11 cellular contexts compared by ENCODE assay signal in genomic region chr19:12953456-12954149, GRCh38. TPM values are rescaled to one million over a fixed set of nuclear protein-coding genes. Genes with fewer than 3 reads are reported as not detected.
A peak's percentile ranks its signal among the peaks of the same experiment; 100 is the strongest.
DNase-seq lines count a peak whose midpoint lies in the region; ATAC-seq and TF ChIP-seq lines count a peak whose summit lies in the region.
"Had no signal": no experiment of that assay in that cellular context is flagged by ENCODE, and none has a peak within 500 bp of the region (broad histone marks: within the 10 kb centered on the region; RNA-seq: fewer than 3 reads in every experiment).

No MANE protein-coding gene starts in this region.

- no peaks in the 10 kb centered on the region for H3K9me3 ChIP-seq in A673 (ENCODE audit: low read depth, low read length, poor library complexity, severe bottlenecking)
- no peaks in the 10 kb centered on the region for H3K9me3 ChIP-seq in HCT116 (ENCODE audit: control insufficient read depth in 1 of 2, insufficient read depth in 1 of 2, low read depth in 1 of 2, low read length in 2 of 2)
- H3K9me3 ChIP-seq in mesenchymal stem cell (ENCODE audit: control insufficient read depth, low read length) = no peaks in the 10 kb centered on the region

- no peak for ATAC-seq in HCT116
- ATAC-seq in activated T-helper 17 cell treated with anti-CD3 and anti-CD28 coated beads, Interleukin-2, amount 50 U/mL, for 72 hours (replicated peaks) = no peak
- ATAC-seq in GM21528 (IDR thresholded peaks at IDR 0.05; ENCODE audit: low FRiP score, unreplicated experiment) = no peak
- ATAC-seq in HG02571 (IDR thresholded peaks at IDR 0.05; ENCODE audit: unreplicated experiment) = no peak

- no peak overlapping the region for H2BK5ac ChIP-seq in mesenchymal stem cell (ENCODE audit: low read depth, low read length, poor library complexity, severe bottlenecking)

- no peak for TF ChIP-seq POLR2A in HCT116 (IDR thresholded peaks at IDR 0.05; ENCODE audit: borderline replicate concordance, extremely low read depth, insufficient read depth, insufficient read length)

- H3K79me2 ChIP-seq in HCT116 (ENCODE audit: insufficient read depth, low read length) = peaks cover 67% of the 10 kb centered on the region

- POLR2A ChIA-PET in A673 (lab: Charles Lee; ENCODE audit: low non-redundant PET) = interaction anchor here (0.5 to 0.8 kb wide), 2 partner anchors 14 to 300 kb away, joined by 17 to 26 read pairs; no protein-coding TSS in a partner anchor
- POLR2A ChIA-PET in HCT116 (lab: Charles Lee) = interaction anchor here (0.9 to 1.7 kb wide), 2 partner anchors 12 to 38 kb away, joined by 3 to 5 read pairs; no protein-coding TSS in a partner anchor

- peaks cover 65% of the 10 kb centered on the region for H3K36me3 ChIP-seq in A673 (ENCODE audit: insufficient read depth, low read length, poor library complexity, severe bottlenecking)
- H3K36me3 ChIP-seq in HCT116 (ENCODE audit: control insufficient read depth in 1 of 2, insufficient read depth in 2 of 2, low read length in 2 of 2) = peaks cover 26 to 43% of the 10 kb centered on the region in 2 experiments
- H3K36me3 ChIP-seq in mesenchymal stem cell (ENCODE audit: control insufficient read depth in 1 of 2, insufficient read depth in 2 of 2, low read depth in 1 of 2, low read length in 2 of 2) = peaks cover 56 to 62% of the 10 kb centered on the region in 2 experiments

- peak overlapping the region; percentile 85 for H3K27ac Mint-ChIP-seq in activated T-helper 17 cell treated with anti-CD3 and anti-CD28 coated beads, Interleukin-2, amount 50 U/mL, for 72 hours

- H2BK12ac ChIP-seq in mesenchymal stem cell (ENCODE audit: low read length in 2 of 2) = no peak overlapping the region

- H4K20me1 ChIP-seq in HCT116 (ENCODE audit: insufficient read depth) = no peaks in the 10 kb centered on the region; the same call in 1 of the 2 replicates

- 95% methylated on average over 4 of the region's 7 CpGs for WGBS in mesenchymal stem cell

- H4K8ac ChIP-seq in mesenchymal stem cell (ENCODE audit: low read length) = no peak overlapping the region

- H3K9ac ChIP-seq in HCT116 (ENCODE audit: low read length) (no peak overlapping the region), mesenchymal stem cell (ENCODE audit: low read length) (peak overlapping the region; percentile 80)
- H3K9ac ChIP-seq: parathyroid adenoma had no signal

- H3K9me2 ChIP-seq in HCT116 (ENCODE audit: insufficient read depth) = no peaks in the 10 kb centered on the region

- no peak overlapping the region for H2AFZ ChIP-seq in HCT116 (ENCODE audit: low read depth, low read length, poor library complexity, severe bottlenecking)
- H2AFZ ChIP-seq in mesenchymal stem cell (ENCODE audit: low read depth, low read length) = no peak overlapping the region
- H2AFZ ChIP-seq: parathyroid adenoma had no signal

- RAD21 ChIA-PET in HCT116 (lab: Charles Lee; ENCODE audit: low non-redundant PET in 1 of 2, low total read pairs in 2 of 2, uncharacterized antibody in 2 of 2, unreplicated experiment in 2 of 2) = no interaction called here

- DNase-seq in A673 (ENCODE audit: low spot score) = no peak
- DNase-seq in HCT116 (ENCODE audit: low read depth, low spot score) = no peak
- no peak for DNase-seq in mesenchymal stem cell
- DNase-seq in stimulated activated CD4-positive, alpha-beta T cell treated with anti-CD3 and anti-CD28 coated beads, Interleukin-12 subunit alpha, Interleukin-12 subunit beta, amount 100 ng/mL, for 4 hours = no peak
- no peak for DNase-seq in iPS-NIHi11 (ENCODE audit: low spot score)
- DNase-seq: NCI-H1417 treated with DMSO at 0.1 percent for 48 hours had no signal

- no peak overlapping the region for H2BK15ac ChIP-seq in mesenchymal stem cell (ENCODE audit: low read depth, poor library complexity, severe bottlenecking)

- no peak overlapping the region for H3K4ac ChIP-seq in mesenchymal stem cell (ENCODE audit: low read depth in 1 of 2, low read length in 2 of 2)

- peak overlapping the region; percentile 58 for H3K27ac ChIP-seq in A673 (ENCODE audit: low read depth, low read length, poor library complexity, severe bottlenecking)
- peak overlapping the region; percentile 34 for H3K27ac ChIP-seq in HCT116 (ENCODE audit: low read depth, low read length)
- H3K27ac ChIP-seq in mesenchymal stem cell (ENCODE audit: low read length, poor library complexity, severe bottlenecking) = no peak overlapping the region

- H3K36me3 Mint-ChIP-seq in activated T-helper 17 cell treated with anti-CD3 and anti-CD28 coated beads, Interleukin-2, amount 50 U/mL, for 72 hours (ENCODE audit: low read depth) = peaks cover 84% of the 10 kb centered on the region

- peaks cover 18% of the 10 kb centered on the region for H3K79me1 ChIP-seq in mesenchymal stem cell (replicated peaks; ENCODE audit: low read length, poor library complexity, severe bottlenecking)

- H3K14ac ChIP-seq in mesenchymal stem cell (ENCODE audit: low read length in 2 of 2) = no peak overlapping the region

- H3K27me3 ChIP-seq in A673 (replicated peaks; ENCODE audit: insufficient read depth, low read depth, low read length, poor library complexity) = no peaks in the 10 kb centered on the region
- H3K27me3 ChIP-seq in HCT116 (ENCODE audit: insufficient read depth, low read length) = no peaks in the 10 kb centered on the region
- no peaks in the 10 kb centered on the region for H3K27me3 ChIP-seq in mesenchymal stem cell (ENCODE audit: control insufficient read depth in 1 of 2, insufficient read depth in 1 of 2, low read length in 2 of 2)

- H3K4me1 ChIP-seq in A673 (ENCODE audit: insufficient read depth, low read length, poor library complexity, severe bottlenecking) = peaks cover 35% of the 10 kb centered on the region
- peaks cover 9 to 29% of the 10 kb centered on the region in 2 experiments for H3K4me1 ChIP-seq in HCT116 (ENCODE audit: control insufficient read depth in 1 of 2, insufficient read depth in 2 of 2, low read length in 2 of 2)
- peaks cover 15% of the 10 kb centered on the region for H3K4me1 ChIP-seq in mesenchymal stem cell (ENCODE audit: control insufficient read depth, insufficient read depth, low read depth, low read length)

- H3K4me3 ChIP-seq in A673 (ENCODE audit: low read depth, low read length, poor library complexity, severe bottlenecking) (no peak overlapping the region), HCT116 (replicated peaks in 1 of 2; ENCODE audit: low read depth in 1 of 2, low read length in 2 of 2) (no peak overlapping the region), mesenchymal stem cell (ENCODE audit: insufficient read depth in 1 of 2, low read depth in 1 of 2, low read length in 2 of 2) (no peak overlapping the region)

- H3K27me3 Mint-ChIP-seq in activated T-helper 17 cell treated with anti-CD3 and anti-CD28 coated beads, Interleukin-2, amount 50 U/mL, for 72 hours = no peaks in the 10 kb centered on the region

- no peak overlapping the region for H3K18ac ChIP-seq in mesenchymal stem cell (ENCODE audit: low read depth in 1 of 2, low read length in 2 of 2)

- intact Hi-C loops in A673 (cut with micrococcal nuclease; ENCODE audit: unreplicated experiment) = no loop called here
- intact Hi-C loops in HCT116 (cut with micrococcal nuclease) = no loop called here

- H3K4me2 ChIP-seq in HCT116 (ENCODE audit: low read length) (no peak overlapping the region), mesenchymal stem cell (ENCODE audit: low read length, poor library complexity, severe bottlenecking) (no peak overlapping the region)

- H3K9me3 Mint-ChIP-seq in activated T-helper 17 cell treated with anti-CD3 and anti-CD28 coated beads, Interleukin-2, amount 50 U/mL, for 72 hours = no peaks in the 10 kb centered on the region

- no peak overlapping the region for H2AK5ac ChIP-seq in mesenchymal stem cell (ENCODE audit: low read length, severe bottlenecking)

- H3K23ac ChIP-seq in mesenchymal stem cell (ENCODE audit: low read length in 2 of 2) = no peak overlapping the region

- H2BK120ac ChIP-seq in mesenchymal stem cell (ENCODE audit: low read depth, low read length) = no peak overlapping the region

- no peak for TF ChIP-seq RAD21 in HCT116 (IDR thresholded peaks at IDR 0.05; ENCODE audit: low read depth)

- H3K4me1 Mint-ChIP-seq in activated T-helper 17 cell treated with anti-CD3 and anti-CD28 coated beads, Interleukin-2, amount 50 U/mL, for 72 hours = peaks cover 15% of the 10 kb centered on the region

- no peak overlapping the region for H4K91ac ChIP-seq in mesenchymal stem cell (ENCODE audit: low read length)

- CTCF ChIA-PET in A673 (lab: Charles Lee) (no interaction called here), HCT116 (lab: Charles Lee) (interaction anchor here (1.6 to 3.6 kb wide), 2 partner anchors 12 kb away, joined by 6 to 15 read pairs; no protein-coding TSS in a partner anchor)

- BruUV-seq in A673 (replicated peaks; lab: Mats Ljungman, UMichigan) = no TSS peak
- no TSS peak for BruUV-seq in HCT116 (replicated peaks; lab: Mats Ljungman, UMichigan)

- H3K4me3 Mint-ChIP-seq in activated T-helper 17 cell treated with anti-CD3 and anti-CD28 coated beads, Interleukin-2, amount 50 U/mL, for 72 hours = peak overlapping the region; percentile 85

- no peak for TF ChIP-seq CTCF in A673 (conservative IDR thresholded peaks at IDR 0.05; ENCODE audit: low read depth, low read length)
- no peak for TF ChIP-seq CTCF in HCT116 (IDR thresholded peaks at IDR 0.05 in 2 of 3, conservative IDR thresholded peaks at IDR 0.05 in 1 of 3; ENCODE audit: borderline replicate concordance in 1 of 3, insufficient read depth in 1 of 3, low read depth in 2 of 3, low read length in 2 of 3)

RNA-seq across cellular contexts. Expression of gene GADD45GIP1, which starts 3.4 kb away (rescaled TPM):
- total RNA-seq in A673 (2021) = 61.1 and 67.5 TPM in 2 replicates
- 35.9 TPM for total RNA-seq in HCT116 (2021; ENCODE audit: unreplicated experiment)
- polyA plus RNA-seq in HCT116 (2012) = 44.5 and 55.5 TPM in 2 replicates
- total RNA-seq in activated T-helper 17 cell treated with anti-CD3 and anti-CD28 coated beads, Interleukin-2, amount 50 U/mL, for 72 hours = 10 to 100 TPM; 17.0 to 27.9 TPM
- 47.1 TPM for polyA plus RNA-seq in mesenchymal stem cell (2013, experiment 1 of 2)
- polyA plus RNA-seq in mesenchymal stem cell (2013, experiment 2 of 2) = 47.3 TPM

RNA-seq across cellular contexts. Expression of gene RAD23A, which starts 7.9 kb away (rescaled TPM):
- total RNA-seq in A673 (2021) (183 and 186 TPM in 2 replicates), HCT116 (2021; ENCODE audit: unreplicated experiment) (163 TPM)
- 245 and 256 TPM in 2 replicates for polyA plus RNA-seq in HCT116 (2012)
- total RNA-seq in activated T-helper 17 cell treated with anti-CD3 and anti-CD28 coated beads, Interleukin-2, amount 50 U/mL, for 72 hours = 100 to 1,000 TPM; 129 to 156 TPM
- 112 TPM for polyA plus RNA-seq in mesenchymal stem cell (2013, experiment 1 of 2)
- 113 TPM for polyA plus RNA-seq in mesenchymal stem cell (2013, experiment 2 of 2)

RNA-seq across cellular contexts. Expression of gene CALR, which starts 15.2 kb away (rescaled TPM):
- 994 and 1,019 TPM in 2 replicates for total RNA-seq in A673 (2021)
- total RNA-seq in HCT116 (2021; ENCODE audit: unreplicated experiment) = 739 TPM
- polyA plus RNA-seq in HCT116 (2012) = 660 and 681 TPM in 2 replicates
- 100 to 1,000 TPM; 502 to 770 TPM for total RNA-seq in activated T-helper 17 cell treated with anti-CD3 and anti-CD28 coated beads, Interleukin-2, amount 50 U/mL, for 72 hours
- polyA plus RNA-seq in mesenchymal stem cell (2013, experiment 1 of 2) = 1,694 TPM
- polyA plus RNA-seq in mesenchymal stem cell (2013, experiment 2 of 2) = 1,663 TPM

RNA-seq across cellular contexts. Expression of gene DAND5, which starts 15.8 kb away (rescaled TPM):
- total RNA-seq in A673 (2021) (0.17 TPM in 2 replicates), HCT116 (2021; ENCODE audit: unreplicated experiment) (0.25 TPM)
- polyA plus RNA-seq in HCT116 (2012) = 0.07 TPM in 2 replicates
- total RNA-seq in activated T-helper 17 cell treated with anti-CD3 and anti-CD28 coated beads, Interleukin-2, amount 50 U/mL, for 72 hours = under 1 TPM; 0.30 to 0.40 TPM
- polyA plus RNA-seq in mesenchymal stem cell (2013, experiment 1 of 2) = 0.01 TPM
- not detected for polyA plus RNA-seq in mesenchymal stem cell (2013, experiment 2 of 2)
- total RNA-seq: T-helper 2 cell treated with Interferon-gamma antibody and Interleukin-4, amounts not matched to agents 100 ng/mL and 5 ng/mL, for 36 hours had no signal

RNA-seq across cellular contexts. Expression of gene FARSA, which starts 20.1 kb away (rescaled TPM):
- total RNA-seq in A673 (2021) = 150 and 162 TPM in 2 replicates
- total RNA-seq in HCT116 (2021; ENCODE audit: unreplicated experiment) = 129 TPM
- polyA plus RNA-seq in HCT116 (2012) = 101 and 112 TPM in 2 replicates
- total RNA-seq in activated T-helper 17 cell treated with anti-CD3 and anti-CD28 coated beads, Interleukin-2, amount 50 U/mL, for 72 hours = 100 to 1,000 TPM in 1 of 2 donors, 10 to 100 TPM in 1; 87.9 to 130 TPM
- 39.8 TPM for polyA plus RNA-seq in mesenchymal stem cell (2013, experiment 1 of 2)
- polyA plus RNA-seq in mesenchymal stem cell (2013, experiment 2 of 2) = 37.8 TPM
